ENCODE assay signal across 14 cellular contexts in the genomic region with DNA sequence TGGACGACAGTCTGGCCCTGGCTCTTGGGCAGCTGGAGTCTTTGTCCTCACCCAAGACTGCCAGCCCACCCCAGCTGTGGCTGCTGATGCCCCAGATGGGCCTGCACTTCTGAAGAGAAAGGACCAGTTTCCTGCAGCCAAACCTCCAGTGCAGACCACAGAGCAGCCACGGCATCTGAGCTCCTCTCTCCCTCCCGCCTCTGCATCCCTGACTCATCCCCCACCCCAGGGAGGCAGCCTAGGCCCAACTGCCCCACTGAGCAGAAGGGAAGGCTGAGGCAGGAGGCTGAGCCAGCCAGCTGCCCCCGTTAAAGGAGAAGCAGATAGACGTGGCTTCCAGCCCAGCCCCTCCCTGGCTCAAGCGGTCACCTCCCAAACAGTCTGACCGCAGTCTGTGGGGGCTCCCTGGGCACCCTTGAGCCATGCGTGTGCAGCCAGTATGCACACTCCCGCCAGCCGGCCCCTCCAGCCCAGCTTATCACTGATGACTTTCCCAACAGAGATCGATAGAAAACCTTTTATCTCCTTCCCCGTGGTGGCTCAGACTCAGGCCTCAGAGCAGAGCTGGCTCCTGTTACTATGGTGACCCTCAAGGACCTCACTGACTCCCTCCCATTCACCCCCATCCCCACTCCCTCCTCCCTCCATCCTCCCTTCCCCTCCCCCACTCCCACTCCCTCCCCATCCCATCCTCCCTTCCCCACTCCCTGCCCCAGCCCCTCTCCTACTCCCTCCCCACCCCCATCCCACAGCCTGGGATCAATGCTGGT. TPM values are rescaled to one million over a fixed set of nuclear protein-coding genes. Genes with fewer than 3 reads are reported as not detected.
DNase-seq lines count a peak whose midpoint lies in the region; ATAC-seq, FAIRE-seq and TF ChIP-seq lines count a peak whose summit lies in the region.
"Had no signal": no experiment of that assay in that cellular context is flagged by ENCODE, and none has a peak within 500 bp of the region (broad histone marks: within the 10 kb centered on the region; RNA-seq: fewer than 3 reads in every experiment).

No MANE protein-coding gene starts in this region.

- WGBS in K562 (ENCODE audit: insufficient coverage, low coverage, missing lambda C conversion rate): 4% methylated on average over 8 of the region's 12 CpGs

- TF ChIP-seq POLR2A in K562 (conservative IDR thresholded peaks at IDR 0.05): no peak

- intact Hi-C loops in activated naive CD4-positive, alpha-beta T cell treated with anti-CD3 and anti-CD28 coated beads for 36 hours (cut with micrococcal nuclease): no loop called here
- intact Hi-C loops in K562 (cut with micrococcal nuclease): no loop called here

- H3K27ac Mint-ChIP-seq in activated naive CD4-positive, alpha-beta T cell treated with anti-CD3 and anti-CD28 coated beads, Interleukin-2, amount 50 U/mL, for 72 hours: no peak overlapping the region
- H3K27ac Mint-ChIP-seq in activated naive CD4-positive, alpha-beta T cell treated with anti-CD3 and anti-CD28 coated beads for 36 hours: no peak overlapping the region

- no peaks in the 10 kb centered on the region for H3K36me3 ChIP-seq in K562 (ENCODE audit: control insufficient read depth, insufficient read depth, low read length)
- H3K36me3 ChIP-seq: gastrocnemius medialis, right atrium auricular region had no signal

- H3K4me3 Mint-ChIP-seq in activated naive CD4-positive, alpha-beta T cell treated with anti-CD3 and anti-CD28 coated beads for 36 hours: no peak overlapping the region

- DNase-seq in activated naive CD4-positive, alpha-beta T cell treated with anti-CD3 and anti-CD28 coated beads, Interleukin-2, amount 50 U/mL, for 72 hours (ENCODE audit: low spot score in 2 of 2): no peak
- DNase-seq in activated naive CD4-positive, alpha-beta T cell treated with anti-CD3 and anti-CD28 coated beads for 36 hours: no peak
- peak; percentile 24 for DNase-seq in NCI-H1092 (lab: John Stamatoyannopoulos, UW)
- DNase-seq in K562 (ENCODE audit: extremely low read depth in 1 of 4, low spot score in 3 of 4): no peak
- peak; percentile 46 for DNase-seq in stimulated activated naive CD8-positive, alpha-beta T cell treated with anti-CD3 and anti-CD28 coated beads, Interleukin-15, Interleukin-2, amounts not matched to agents 100 U/mL and 50 U/mL, for 24 hours
- no peak for DNase-seq in kidney glomerular epithelial cell (lab: John Stamatoyannopoulos, UW)
- DNase-seq in DMS53 treated with DMSO at 0.1 percent for 48 hours (lab: John Stamatoyannopoulos, UW; ENCODE audit: unreplicated experiment): no peak
- DNase-seq: dorsolateral prefrontal cortex, gastrocnemius medialis, T1000 had no signal

- peak overlapping the region in 1 of 2 experiments; percentile 26; a peak in 1 of 4 replicates for H3K9ac ChIP-seq in K562 (ENCODE audit: insufficient read depth in 1 of 2, low read depth in 2 of 2, low read length in 2 of 2)

- no peak for TF ChIP-seq EP300 in K562 (IDR thresholded peaks at IDR 0.05; ENCODE audit: low read length)

- no peak for FAIRE-seq in K562 (lab: Jason Lieb, UNC)
- FAIRE-seq: islet of Langerhans had no signal

- TF ChIP-seq RAD21 in K562 (CRISPR knock-in tag; conservative IDR thresholded peaks at IDR 0.05 in 1 of 2, IDR thresholded peaks at IDR 0.05 in 1 of 2): no peak

- ATAC-seq in activated naive CD4-positive, alpha-beta T cell treated with anti-CD3 and anti-CD28 coated beads, Interleukin-2, amount 50 U/mL, for 72 hours: peak; percentile 47 to 51
- ATAC-seq in K562 (no peak), HG03460 (IDR thresholded peaks at IDR 0.05; ENCODE audit: unreplicated experiment) (no peak)
- ATAC-seq in stimulated activated naive CD8-positive, alpha-beta T cell treated with anti-CD3 and anti-CD28 coated beads, Interleukin-15, Interleukin-2, amounts not matched to agents 100 U/mL and 50 U/mL, for 24 hours: peak; percentile 69
- ATAC-seq: gastrocnemius medialis had no signal

- no peaks in the 10 kb centered on the region for H3K79me2 ChIP-seq in K562 (ENCODE audit: control insufficient read depth, insufficient read depth, low read length)

- peaks cover 0 to 17% of the 10 kb centered on the region in 2 experiments; a peak in 2 of 5 replicates for H3K4me1 ChIP-seq in K562 (replicated peaks in 1 of 2; ENCODE audit: control insufficient read depth in 2 of 2, insufficient read depth in 2 of 2, low read length in 2 of 2)

- no peak overlapping the region for H2AFZ ChIP-seq in K562 (ENCODE audit: low read depth, low read length)

- H3K27me3 ChIP-seq in K562 (ENCODE audit: control insufficient read depth in 2 of 2, insufficient read depth in 2 of 2, low read length in 2 of 2): 0 out of 5 replicates have a peak, but pooled peaks cover 0 to 6% of the 10 kb centered on the region in 2 experiments
- H3K27me3 ChIP-seq: dorsolateral prefrontal cortex, gastrocnemius medialis, right atrium auricular region had no signal

- H3K9me1 ChIP-seq in K562 (ENCODE audit: control insufficient read depth, insufficient read depth, low read length): no peaks in the 10 kb centered on the region

- H3K27me3 Mint-ChIP-seq in activated naive CD4-positive, alpha-beta T cell treated with anti-CD3 and anti-CD28 coated beads for 36 hours (ENCODE audit: low read depth): no peaks in the 10 kb centered on the region

- H3K27ac ChIP-seq in K562 (ENCODE audit: extremely low read depth, low read depth, low read length): no peak overlapping the region
- H3K27ac ChIP-seq: gastrocnemius medialis, HL-60, right atrium auricular region had no signal

- POLR2A ChIA-PET in K562 (lab: Yijun Ruan, JAX): interaction anchor here (0.6 kb wide), 2 partner anchors 9 to 172 kb away, joined by 3 to 5 read pairs; no protein-coding TSS in a partner anchor

- in situ Hi-C loops in K562 (cut with MboI): no loop called here

- no peaks in the 10 kb centered on the region for H4K20me1 ChIP-seq in K562 (replicated peaks; ENCODE audit: control insufficient read depth, insufficient read depth, low read length)

- no peaks in the 10 kb centered on the region for H3K36me3 Mint-ChIP-seq in activated naive CD4-positive, alpha-beta T cell treated with anti-CD3 and anti-CD28 coated beads, Interleukin-2, amount 50 U/mL, for 72 hours
- no peaks in the 10 kb centered on the region for H3K36me3 Mint-ChIP-seq in activated naive CD4-positive, alpha-beta T cell treated with anti-CD3 and anti-CD28 coated beads for 36 hours (ENCODE audit: low read depth)

- no peak for TF ChIP-seq CTCF in K562 (IDR thresholded peaks at IDR 0.05 in 2 of 3, conservative IDR thresholded peaks at IDR 0.05 in 1 of 3; ENCODE audit: insufficient read depth in 2 of 3, low read depth in 1 of 3, low read length in 3 of 3)

- H3K9me3 Mint-ChIP-seq in activated naive CD4-positive, alpha-beta T cell treated with anti-CD3 and anti-CD28 coated beads, Interleukin-2, amount 50 U/mL, for 72 hours: no peaks in the 10 kb centered on the region
- no peaks in the 10 kb centered on the region for H3K9me3 Mint-ChIP-seq in activated naive CD4-positive, alpha-beta T cell treated with anti-CD3 and anti-CD28 coated beads for 36 hours

- H3K4me3 ChIP-seq in K562: no peak overlapping the region
- H3K4me3 ChIP-seq: dorsolateral prefrontal cortex, gastrocnemius medialis, right atrium auricular region had no signal

- BruUV-seq in K562 (replicated peaks; lab: Mats Ljungman, UMichigan): no TSS peak

- H3K4me1 Mint-ChIP-seq in activated naive CD4-positive, alpha-beta T cell treated with anti-CD3 and anti-CD28 coated beads for 36 hours (ENCODE audit: low read depth): peaks cover 10% of the 10 kb centered on the region

- no peak overlapping the region for H3K4me2 ChIP-seq in K562 (ENCODE audit: insufficient read depth, low read length)

- no peaks in the 10 kb centered on the region for H3K9me3 ChIP-seq in K562 (replicated peaks; ENCODE audit: control insufficient read depth, insufficient read depth, low read depth, low read length)
- H3K9me3 ChIP-seq: gastrocnemius medialis, right atrium auricular region had no signal

- CTCF ChIA-PET in activated naive CD4-positive, alpha-beta T cell treated with anti-CD3 and anti-CD28 coated beads for 36 hours (lab: Charles Lee): no interaction called here
- CTCF ChIA-PET in K562 (lab: Yijun Ruan, JAX; ENCODE audit: low intra/inter-chr PET ratio): no interaction called here

TF ChIP-seq in K562, 482 proteins besides CTCF, POLR2A, EP300 and RAD21:
- peak; percentile 35; the same call in 1 of the 2 replicates for TF ChIP-seq RFX1 (IDR thresholded peaks at IDR 0.05)
- TF ChIP-seq, protein P1, sequence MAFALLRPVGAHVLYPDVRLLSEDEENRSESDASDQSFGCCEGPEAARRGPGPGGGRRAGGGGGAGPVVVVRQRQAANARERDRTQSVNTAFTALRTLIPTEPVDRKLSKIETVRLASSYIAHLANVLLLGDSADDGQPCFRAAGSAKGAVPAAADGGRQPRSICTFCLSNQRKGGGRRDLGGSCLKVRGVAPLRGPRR (CRISPR knock-in tag; IDR thresholded peaks at IDR 0.05): no peak
- 0 out of 4 replicates have a peak, but pooled peaks of 1 of the 2 experiments have one; percentile 24 for TF ChIP-seq KDM1A (IDR thresholded peaks at IDR 0.05)
- no peak for TF ChIP-seq DPF2 (IDR thresholded peaks at IDR 0.05)
- TF ChIP-seq ZNF830 (CRISPR knock-in tag; IDR thresholded peaks at IDR 0.05): no peak

RNA-seq across cellular contexts. Expression of a gene that starts 12.0 kb away (rescaled TPM):
- total RNA-seq in activated naive CD4-positive, alpha-beta T cell treated with anti-CD3 and anti-CD28 coated beads, Interleukin-2, amount 50 U/mL, for 72 hours: 10 to 100 TPM; 14.9 to 21.6 TPM
- 10 to 100 TPM in 1 of 2 experiments, 1 to 10 TPM in 1; 9.2 to 12.0 TPM for total RNA-seq in activated naive CD4-positive, alpha-beta T cell treated with anti-CD3 and anti-CD28 coated beads for 36 hours
- 33.0 and 41.0 TPM in 2 replicates for total RNA-seq in K562 (2011; cell fraction: chromatin; rRNA removed; ENCODE audit: low replicate concordance)
- total RNA-seq in K562 (2011; cell fraction: nucleolus; rRNA removed): 18.6 and 19.2 TPM in 2 replicates
- 22.3 and 33.5 TPM in 2 replicates for total RNA-seq in K562 (2011; cell fraction: nucleoplasm; rRNA removed)
- total RNA-seq in K562 (2014; rRNA removed) (5.5 and 10.0 TPM in 2 replicates), K562 (2014; rRNA removed; fragmentation: Illumina TruSeq; extraction: Trizol) (5.1 and 5.5 TPM in 2 replicates), K562 (2015; rRNA removed; fragmentation: Illumina TruSeq; extraction: Trizol) (6.6 and 6.8 TPM in 2 replicates), K562 (2021) (19.9 and 20.4 TPM in 2 replicates)
- polyA plus RNA-seq in K562 (2011; rRNA removed) (3.7 and 3.8 TPM in 2 replicates), K562 (2014; fragmentation: Illumina TruSeq; extraction: Trizol) (6.6 and 8.6 TPM in 2 replicates), K562 (2014; fragmentation: Nextera tagmentation; extraction: Ambion mirVana) (1 to 10 TPM in 1 of 2 experiments, under 1 TPM in 1; 0.68 to 1.5 TPM), K562 (2014; rRNA removed) (10.0 and 11.9 TPM in 2 replicates)
- 2.2 and 3.1 TPM in 2 replicates for polyA plus RNA-seq in K562 (2011; cell fraction: cytosol; rRNA removed)
- polyA plus RNA-seq in K562 (2011; cell fraction: nucleus; rRNA removed): 7.1 and 11.1 TPM in 2 replicates
- 8.0 and 9.8 TPM in 2 replicates for polyA plus RNA-seq in K562 (2012)
- polyA minus RNA-seq in K562 (2011; rRNA and poly(A)+ RNA removed): 2.4 and 3.1 TPM in 2 replicates
- polyA minus RNA-seq in K562 (2011; cell fraction: cytosol; rRNA and poly(A)+ RNA removed): 5.2 and 6.3 TPM in 2 replicates
- polyA minus RNA-seq in K562 (2011; cell fraction: nucleus; rRNA and poly(A)+ RNA removed): 3.5 and 4.8 TPM in 2 replicates

Comparison
In these comparisons a context has a peak if more than half of its experiments do, and no peak if none do; other contexts are left out.
1. ATAC-seq: peak in activated naive CD4-positive, alpha-beta T cell treated with anti-CD3 and anti-CD28 coated beads, Interleukin-2, amount 50 U/mL, for 72 hours (2 of 2) and stimulated activated naive CD8-positive, alpha-beta T cell treated with anti-CD3 and anti-CD28 coated beads, Interleukin-15, Interleukin-2, amounts not matched to agents 100 U/mL and 50 U/mL, for 24 hours (single experiment); none in K562 (single experiment) and HG03460 (single experiment).
2. DNase-seq: peak in NCI-H1092 (single experiment) and stimulated activated naive CD8-positive, alpha-beta T cell treated with anti-CD3 and anti-CD28 coated beads, Interleukin-15, Interleukin-2, amounts not matched to agents 100 U/mL and 50 U/mL, for 24 hours (single experiment); none in activated naive CD4-positive, alpha-beta T cell treated with anti-CD3 and anti-CD28 coated beads, Interleukin-2, amount 50 U/mL, for 72 hours (0 of 2), activated naive CD4-positive, alpha-beta T cell treated with anti-CD3 and anti-CD28 coated beads for 36 hours (single experiment), K562 (0 of 4), kidney glomerular epithelial cell (single experiment) and DMS53 treated with DMSO at 0.1 percent for 48 hours (single experiment).